ENCODE assay signal across 8 cellular contexts in the genomic region with DNA sequence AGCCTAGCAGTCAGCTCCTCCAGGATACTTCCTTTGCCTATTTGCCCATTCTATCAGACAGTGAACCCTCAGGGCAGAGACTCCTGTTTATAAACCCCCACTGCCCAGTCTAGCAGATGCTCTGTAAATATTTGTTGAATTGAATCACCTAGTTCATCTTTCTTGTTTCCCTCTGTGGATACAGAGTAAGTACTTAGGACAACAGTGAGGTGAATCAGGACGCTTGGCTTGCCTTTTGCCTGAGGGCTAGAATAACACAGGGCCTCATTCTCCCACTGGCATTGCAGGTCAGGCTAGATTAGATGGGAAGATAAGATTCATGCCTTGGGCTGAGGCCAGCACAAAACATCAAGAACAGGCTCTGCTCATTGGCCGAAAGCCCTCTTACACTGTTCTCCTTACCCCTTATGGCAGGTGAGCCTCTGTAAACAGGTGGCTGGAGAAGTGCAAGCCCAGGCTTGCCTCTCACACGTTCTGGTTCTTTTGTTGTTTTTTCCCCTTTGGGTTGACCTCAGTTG. TPM values are rescaled to one million over a fixed set of nuclear protein-coding genes. Genes with fewer than 3 reads are reported as not detected.
DNase-seq lines count a peak whose midpoint lies in the region; ATAC-seq, FAIRE-seq and TF ChIP-seq lines count a peak whose summit lies in the region.

No MANE protein-coding gene starts in this region.

- peak overlapping the region; percentile 98 for H3K27ac Mint-ChIP-seq in activated naive CD8-positive, alpha-beta T cell treated with anti-CD3 and anti-CD28 coated beads, Interleukin-2, amount 50 U/mL, for 24 hours

- intact Hi-C loops in pancreas (cut with DNase I), result loop anchor here in 1 of 3 donors (5.0 kb wide), 1 partner anchor 171 kb away; no protein-coding TSS in a partner anchor

- peak overlapping the region; percentile 70 for H3K4me3 Mint-ChIP-seq in activated naive CD8-positive, alpha-beta T cell treated with anti-CD3 and anti-CD28 coated beads, Interleukin-2, amount 50 U/mL, for 24 hours

- H3K4me1 Mint-ChIP-seq in activated naive CD8-positive, alpha-beta T cell treated with anti-CD3 and anti-CD28 coated beads, Interleukin-2, amount 50 U/mL, for 24 hours, result peaks cover 52% of the 10 kb centered on the region

- DNase-seq in AG09309 (ENCODE audit: low read depth) (peak; percentile 37), NCI-H2171 (lab: John Stamatoyannopoulos, UW) (peak; percentile 74), pancreas (peak in 2 of 6 donors; percentile 12 to 42), AML-193 (lab: John Stamatoyannopoulos, UW) (no peak), GM10266 (ENCODE audit: extremely low spot score) (no peak)
- peak; percentile 24 for DNase-seq in activated naive CD8-positive, alpha-beta T cell treated with anti-CD3 and anti-CD28 coated beads, Interleukin-2, amount 50 U/mL, for 24 hours

- no peak overlapping the region for H3K4me3 ChIP-seq in AG09309 (ENCODE audit: control insufficient read depth, low read depth, low read length)
- no peak overlapping the region for H3K4me3 ChIP-seq in pancreas

- H3K36me3 ChIP-seq in pancreas, result no peaks in the 10 kb centered on the region

- no peaks in the 10 kb centered on the region for H3K4me1 ChIP-seq in pancreas

- H3K27me3 Mint-ChIP-seq in activated naive CD8-positive, alpha-beta T cell treated with anti-CD3 and anti-CD28 coated beads, Interleukin-2, amount 50 U/mL, for 24 hours, result no peaks in the 10 kb centered on the region

- TF ChIP-seq CTCF in AG09309 (IDR thresholded peaks at IDR 0.05; ENCODE audit: control insufficient read depth, insufficient read depth, low read depth, low read length, missing control alignments) (no peak), pancreas (IDR thresholded peaks at IDR 0.05) (no peak), GM10266 (IDR thresholded peaks at IDR 0.05; ENCODE audit: control insufficient read depth, insufficient read depth, low read depth, missing control alignments) (no peak)

- ATAC-seq in GM21528 (IDR thresholded peaks at IDR 0.05; ENCODE audit: low FRiP score, unreplicated experiment) (peak; percentile 63), pancreas (peak; percentile 55 to 84 (median 78)), GM21390 (IDR thresholded peaks at IDR 0.05; ENCODE audit: unreplicated experiment) (no peak)
- ATAC-seq in activated naive CD8-positive, alpha-beta T cell treated with anti-CD3 and anti-CD28 coated beads, Interleukin-2, amount 50 U/mL, for 24 hours, result peak; percentile 74

- no peaks in the 10 kb centered on the region for H3K9me3 Mint-ChIP-seq in activated naive CD8-positive, alpha-beta T cell treated with anti-CD3 and anti-CD28 coated beads, Interleukin-2, amount 50 U/mL, for 24 hours

- H3K9me3 ChIP-seq in pancreas, result no peaks in the 10 kb centered on the region

- H3K27me3 ChIP-seq in pancreas, result no peaks in the 10 kb centered on the region

- peaks cover 57% of the 10 kb centered on the region for H3K36me3 Mint-ChIP-seq in activated naive CD8-positive, alpha-beta T cell treated with anti-CD3 and anti-CD28 coated beads, Interleukin-2, amount 50 U/mL, for 24 hours (ENCODE audit: low read depth)

- H3K27ac ChIP-seq in pancreas, result peak overlapping the region in 1 of 4 donors; percentile 44

- FAIRE-seq in pancreas (lab: Jason Lieb, UNC), result no peak

- WGBS in pancreas, 2 donors, result 31 to 42% methylated on average over 3 of the region's 3 CpGs

RNA-seq across cellular contexts. Expression of gene TNFSF8, which starts 22.2 kb away (rescaled TPM):
- total RNA-seq in pancreas, result 1 to 10 TPM in 1 of 6 donors, under 1 TPM in 5; 0.12 to 1.0 (median 0.50) TPM
- polyA plus RNA-seq in pancreas, result under 1 TPM; 0.05 to 0.15 TPM

Comparison
In these comparisons a context has a peak if more than half of its experiments do, and no peak if none do; other contexts are left out.
1. DNase-seq: peak in AG09309 (single experiment), NCI-H2171 (single experiment) and activated naive CD8-positive, alpha-beta T cell treated with anti-CD3 and anti-CD28 coated beads, Interleukin-2, amount 50 U/mL, for 24 hours (single experiment); none in AML-193 (0 of 2) and GM10266 (single experiment).